Comparison of ENCODE assay signal across 8 cellular contexts in the genomic region with DNA sequence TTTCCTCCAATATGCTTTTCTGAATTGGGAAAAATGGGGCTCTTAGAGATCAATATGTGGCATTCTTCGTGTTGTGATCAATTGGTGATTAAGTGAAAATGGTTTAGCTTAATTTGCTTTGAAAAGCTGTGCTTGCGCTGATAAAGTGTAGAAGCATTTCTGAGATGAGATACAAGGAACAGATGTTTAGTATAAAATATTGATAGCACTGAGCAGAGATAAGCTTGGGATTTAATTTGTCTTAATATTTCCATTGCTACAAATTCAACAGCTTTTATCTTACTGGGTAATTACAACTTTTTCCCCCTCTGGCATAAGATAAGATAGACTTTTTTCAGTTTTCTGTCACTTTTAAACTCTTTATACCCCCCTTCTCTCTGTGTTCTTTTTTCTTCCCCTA.
"Had no signal": no experiment of that assay in that cellular context is flagged by ENCODE, and none has a peak within 500 bp of the region (broad histone marks: within the 10 kb centered on the region; RNA-seq: fewer than 3 reads in every experiment).

No MANE protein-coding gene starts in this region.

- ATAC-seq: GM23338, HCT116, K562 had no signal

- H2AFZ ChIP-seq: GM23338 had no signal

- H3K4me3 ChIP-seq: GM23338, HAP-1, K562 had no signal

- H3K4me2 ChIP-seq: GM23338 had no signal

- H3K9me3 ChIP-seq: HAP-1 had no signal

- H3K36me3 ChIP-seq: HAP-1 had no signal

- FAIRE-seq: HTR-8/SVneo, K562 had no signal

- DNase-seq: H7, HFFc6, IMR-90 had no signal
